Comparison of ENCODE assay signal across 10 cellular contexts in genomic region chr2:46568212-46569009, GRCh38. TPM values are rescaled to one million over a fixed set of nuclear protein-coding genes. Genes with fewer than 3 reads are reported as not detected.
DNase-seq lines count a peak whose midpoint lies in the region; ATAC-seq, FAIRE-seq and TF ChIP-seq lines count a peak whose summit lies in the region.
"Had no signal": no experiment of that assay in that cellular context is flagged by ENCODE, and none has a peak within 500 bp of the region (broad histone marks: within the 10 kb centered on the region; RNA-seq: fewer than 3 reads in every experiment).

No MANE protein-coding gene starts in this region.

- H3K79me2 ChIP-seq in OCI-LY1 (ENCODE audit: insufficient read depth, low read length): peaks cover 10% of the 10 kb centered on the region

- TF ChIP-seq CTCF in OCI-LY1 (IDR thresholded peaks at IDR 0.05; ENCODE audit: low read length): no peak

- DNase-seq in left cardiac atrium: no peak
- no peak for DNase-seq in Ammon's horn (ENCODE audit: low spot score)
- no peak for DNase-seq in NCI-H82 (lab: John Stamatoyannopoulos, UW)
- no peak for DNase-seq in urothelium cell line (ENCODE audit: low spot score)
- DNase-seq in stimulated activated CD4-positive, alpha-beta T cell treated with anti-CD3 and anti-CD28 coated beads, Interleukin-2, amount 100 ng/mL, for 24 hours: no peak
- DNase-seq: CD4-positive, CD25-positive, alpha-beta regulatory T cell; retina had no signal

- H3K36me3 ChIP-seq in OCI-LY1 (ENCODE audit: insufficient read depth, low read length) (no peaks in the 10 kb centered on the region; the same call in 1 of the 2 replicates), skeletal muscle tissue (ENCODE audit: control insufficient read depth in 3 of 3, insufficient read depth in 3 of 3, low read length in 3 of 3) (peaks cover 2 to 4% (median 4%) of the 10 kb centered on the region in 3 donors)

- peak overlapping the region; percentile 33 for H3K4me3 ChIP-seq in OCI-LY1 (ENCODE audit: low read depth, low read length, poor library complexity, severe bottlenecking)
- H3K4me3 ChIP-seq in skeletal muscle tissue (ENCODE audit: low read length in 3 of 3): no peak overlapping the region

- H3K9me2 ChIP-seq in OCI-LY1 (ENCODE audit: low read depth, low read length): no peaks in the 10 kb centered on the region

- H3K27me3 ChIP-seq in OCI-LY1 (ENCODE audit: insufficient read depth, low read length) (no peaks in the 10 kb centered on the region), skeletal muscle tissue (ENCODE audit: control insufficient read depth in 3 of 3, insufficient read depth in 3 of 3, low read length in 3 of 3) (no peaks in the 10 kb centered on the region)

- H2AFZ ChIP-seq in OCI-LY1 (ENCODE audit: low read length): no peak overlapping the region

- H3K4me1 ChIP-seq in OCI-LY1 (ENCODE audit: insufficient read depth, low read length, severe bottlenecking) (peaks cover 100% of the 10 kb centered on the region), skeletal muscle tissue (ENCODE audit: control insufficient read depth in 3 of 3, insufficient read depth in 3 of 3, low read length in 3 of 3) (peaks cover 67 to 87% (median 74%) of the 10 kb centered on the region in 3 donors)

- peak overlapping the region; percentile 72 for H3K4me2 ChIP-seq in OCI-LY1 (ENCODE audit: low read length)

- peaks cover 14% of the 10 kb centered on the region; the same call in 1 of the 2 replicates for H3F3A ChIP-seq in OCI-LY1 (ENCODE audit: insufficient read depth, low read length)

- H3K9ac ChIP-seq in OCI-LY1 (ENCODE audit: low read length) (peak overlapping the region; percentile 50), skeletal muscle tissue (ENCODE audit: low read depth in 1 of 3, low read length in 3 of 3) (peak overlapping the region in 1 of 3 donors; percentile 14)

- no peaks in the 10 kb centered on the region for H4K20me1 ChIP-seq in OCI-LY1 (ENCODE audit: insufficient read depth, low read length)

- intact Hi-C loops in left cardiac atrium (cut with DNase I): no loop called here

- FAIRE-seq in urothelium cell line (lab: Jason Lieb, UNC): no peak

- peak overlapping the region; percentile 98 for H3K27ac ChIP-seq in OCI-LY1 (ENCODE audit: low read depth, low read length, poor library complexity, severe bottlenecking)
- H3K27ac ChIP-seq in skeletal muscle tissue (ENCODE audit: low read depth, low read length): peak overlapping the region; percentile 77

- ATAC-seq in GM18508 (IDR thresholded peaks at IDR 0.05; ENCODE audit: insufficient read depth, unreplicated experiment) (peak; percentile 12), left cardiac atrium (peak; percentile 42 to 54)

- H3K9me3 ChIP-seq in OCI-LY1 (ENCODE audit: low read length): no peaks in the 10 kb centered on the region
- H3K9me3 ChIP-seq in skeletal muscle tissue (ENCODE audit: control insufficient read depth in 3 of 3, low read length in 3 of 3): no peaks in the 10 kb centered on the region

RNA-seq across cellular contexts. Expression of gene ATP6V1E2, which starts 26.0 kb away (rescaled TPM):
- 1 to 10 TPM; 4.1 to 6.5 TPM for total RNA-seq in left cardiac atrium
- total RNA-seq in skeletal muscle tissue: 2.6 TPM

RNA-seq across cellular contexts. Expression of gene RHOQ, which starts 26.1 kb away (rescaled TPM):
- total RNA-seq in left cardiac atrium: 100 to 1,000 TPM; 156 to 186 TPM
- total RNA-seq in skeletal muscle tissue: 42.3 TPM

RNA-seq across cellular contexts. Expression of gene PIGF, which starts 48.4 kb away (rescaled TPM):
- total RNA-seq in left cardiac atrium (10 to 100 TPM; 11.7 to 16.5 TPM), skeletal muscle tissue (29.7 TPM)

RNA-seq across cellular contexts. Expression of gene CRIPT, which starts 48.6 kb away (rescaled TPM):
- total RNA-seq in left cardiac atrium: 10 to 100 TPM; 13.9 to 15.3 TPM
- total RNA-seq in skeletal muscle tissue: 24.0 TPM
